ENCODE assay signal across 16 cellular contexts in the genomic region with DNA sequence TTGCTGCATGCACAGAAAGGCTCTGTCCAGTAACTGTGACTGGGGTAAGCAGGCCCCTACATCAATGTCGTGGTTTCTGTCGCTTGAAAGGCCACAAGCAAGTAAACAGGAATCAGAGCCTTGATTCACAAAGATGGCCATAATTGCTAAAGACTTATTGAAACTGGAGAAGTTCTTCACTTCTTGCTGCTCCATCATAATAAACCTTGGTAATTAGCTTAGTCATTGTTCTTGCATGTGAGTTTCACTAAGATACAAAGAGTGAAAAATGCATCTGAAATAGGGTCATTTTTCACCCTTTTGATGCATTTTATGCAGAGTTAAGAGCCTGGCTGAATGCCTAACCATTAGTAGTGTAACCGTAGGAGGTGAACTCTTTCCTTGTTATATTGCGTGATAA. TPM values are rescaled to one million over a fixed set of nuclear protein-coding genes. Genes with fewer than 3 reads are reported as not detected.
DNase-seq lines count a peak whose midpoint lies in the region; ATAC-seq, FAIRE-seq and TF ChIP-seq lines count a peak whose summit lies in the region.
"Had no signal": no experiment of that assay in that cellular context is flagged by ENCODE, and none has a peak within 500 bp of the region (broad histone marks: within the 10 kb centered on the region; RNA-seq: fewer than 3 reads in every experiment).

No MANE protein-coding gene starts in this region.

- DNase-seq in right atrium auricular region (ENCODE audit: low spot score) (no peak), left cardiac atrium (no peak), endothelial cell of umbilical vein (ENCODE audit: low read depth, low spot score) (no peak), dermis blood vessel endothelial cell (no peak), putamen (ENCODE audit: low spot score) (no peak)
- DNase-seq: activated CD4-positive, CD25-positive, alpha-beta regulatory T cell; activated CD8-positive, alpha-beta memory T cell treated with anti-CD3 and anti-CD28 coated beads, Interleukin-2, amount 50 U/mL, for 48 hours; activated naive CD8-positive, alpha-beta T cell treated with anti-CD3 and anti-CD28 coated beads, Interleukin-2, amount 10 ng/mL, durations not matched to agents 7 days and 5 days; NCI-H2227 treated with DMSO at 0.1 percent for 48 hours; PC-3; transverse colon had no signal

- CTCF ChIA-PET in endothelial cell of umbilical vein (lab: Charles Lee) = interaction anchor here (0.6 to 6.1 kb wide), 4 partner anchors 9 to 525 kb away, joined by 3 to 91 read pairs (median 4); no protein-coding TSS in a partner anchor

- no peaks in the 10 kb centered on the region for H3K9me1 ChIP-seq in endothelial cell of umbilical vein (replicated peaks; ENCODE audit: control insufficient read depth, extremely low read depth, insufficient read depth, low read length)

- no peak for TF ChIP-seq POLR2A in endothelial cell of umbilical vein (IDR thresholded peaks at IDR 0.05; ENCODE audit: low read depth, low read length)

- H3K4me2 ChIP-seq in endothelial cell of umbilical vein (ENCODE audit: insufficient read depth, low read length) = peak overlapping the region; percentile 8
- H3K4me2 ChIP-seq in neural cell (ENCODE audit: low read length) = peak overlapping the region; percentile 21

- H3K79me2 ChIP-seq in endothelial cell of umbilical vein (ENCODE audit: control insufficient read depth, insufficient read depth, low read length) = peaks cover 21% of the 10 kb centered on the region
- H3K79me2 ChIP-seq in neural cell (replicated peaks; ENCODE audit: insufficient read depth, low read length) = peaks cover 19% of the 10 kb centered on the region

- TF ChIP-seq EP300 in neural cell (conservative IDR thresholded peaks at IDR 0.05; ENCODE audit: poor library complexity, severe bottlenecking) = no peak

- H3K9ac ChIP-seq in endothelial cell of umbilical vein (replicated peaks; ENCODE audit: extremely low read depth, insufficient read depth, low read length) = no peak overlapping the region
- H3K9ac ChIP-seq in neural cell (ENCODE audit: low read length) = no peak overlapping the region

- H3K9me2 ChIP-seq in neural cell (ENCODE audit: insufficient read depth, low read length) = no peaks in the 10 kb centered on the region

- H3K27ac ChIP-seq in right atrium auricular region = peak overlapping the region; percentile 95 to 96
- H3K27ac ChIP-seq in endothelial cell of umbilical vein (ENCODE audit: insufficient read depth, low read depth, low read length) = no peak overlapping the region
- H3K27ac ChIP-seq in neural cell (ENCODE audit: low read length) = no peak overlapping the region

- dilution Hi-C loops in endothelial cell of umbilical vein (cut with MboI; ENCODE audit: extremely low pct_ligation_motif_present, low sequenced_read_pairs) = no loop called here

- no peak for ATAC-seq in left cardiac atrium
- no peak for ATAC-seq in GM19023 (IDR thresholded peaks at IDR 0.05; ENCODE audit: unreplicated experiment)
- no peak for ATAC-seq in HG03175 (IDR thresholded peaks at IDR 0.05; ENCODE audit: unreplicated experiment)
- ATAC-seq: gastroesophageal sphincter, left lobe of liver, PC-3 had no signal

- H3K27me3 ChIP-seq in right atrium auricular region (no peaks in the 10 kb centered on the region), endothelial cell of umbilical vein (ENCODE audit: control insufficient read depth in 2 of 2, insufficient read depth in 2 of 2, low read length in 2 of 2) (no peaks in the 10 kb centered on the region), neural cell (ENCODE audit: insufficient read depth, low read depth, low read length) (peaks cover 6% of the 10 kb centered on the region)
- H3K27me3 ChIP-seq: gastroesophageal sphincter had no signal

- TF ChIP-seq CTCF in right atrium auricular region (IDR thresholded peaks at IDR 0.05) (no peak), endothelial cell of umbilical vein (IDR thresholded peaks at IDR 0.05; ENCODE audit: extremely low read depth in 1 of 2, insufficient read depth in 1 of 2, low read depth in 1 of 2, low read length in 2 of 2) (no peak), neural cell (IDR thresholded peaks at IDR 0.05; ENCODE audit: poor library complexity, severe bottlenecking) (no peak)

- H4K20me1 ChIP-seq in endothelial cell of umbilical vein (replicated peaks; ENCODE audit: control insufficient read depth, extremely low read depth, insufficient read depth, low read length) = no peaks in the 10 kb centered on the region
- H4K20me1 ChIP-seq in neural cell (ENCODE audit: insufficient read depth) = peaks cover 15% of the 10 kb centered on the region

- no peak for TF ChIP-seq RAD21 in neural cell (conservative IDR thresholded peaks at IDR 0.05)

- H3F3A ChIP-seq in neural cell (ENCODE audit: insufficient read depth, low read length, poor library complexity, severe bottlenecking) = peaks cover 3% of the 10 kb centered on the region

- POLR2A ChIA-PET in endothelial cell of umbilical vein (lab: Charles Lee) = no interaction called here

- intact Hi-C loops in left cardiac atrium (cut with DNase I) = no loop called here
- intact Hi-C loops in endothelial cell of umbilical vein (cut with micrococcal nuclease) = no loop called here

- no peak for FAIRE-seq in endothelial cell of umbilical vein (lab: Jason Lieb, UNC)

- no peaks in the 10 kb centered on the region for H3K9me3 ChIP-seq in right atrium auricular region
- no peaks in the 10 kb centered on the region for H3K9me3 ChIP-seq in endothelial cell of umbilical vein (replicated peaks; ENCODE audit: control insufficient read depth, insufficient read depth, low read length)
- H3K9me3 ChIP-seq in neural cell (ENCODE audit: low read length) = no peaks in the 10 kb centered on the region
- H3K9me3 ChIP-seq: gastroesophageal sphincter, transverse colon had no signal

- H3K4me3 ChIP-seq in right atrium auricular region = peak overlapping the region in 1 of 2 donors; percentile 16
- H3K4me3 ChIP-seq in endothelial cell of umbilical vein (replicated peaks in 1 of 3; ENCODE audit: insufficient read depth in 1 of 3, low read depth in 1 of 3, low read length in 3 of 3) = no peak overlapping the region
- peak overlapping the region; percentile 81 for H3K4me3 ChIP-seq in neural cell (ENCODE audit: low read length)

- H2AFZ ChIP-seq in endothelial cell of umbilical vein (ENCODE audit: low read depth, low read length) (no peak overlapping the region), neural cell (ENCODE audit: low read depth, low read length) (no peak overlapping the region)

- H3K4me1 ChIP-seq in right atrium auricular region (peaks cover 0 to 68% of the 10 kb centered on the region in 2 donors), endothelial cell of umbilical vein (ENCODE audit: control insufficient read depth, extremely low read depth, insufficient read depth, low read length) (peaks cover 19% of the 10 kb centered on the region)

- H3K36me3 ChIP-seq in right atrium auricular region (no peaks in the 10 kb centered on the region), endothelial cell of umbilical vein (ENCODE audit: control insufficient read depth in 2 of 2, extremely low read depth in 1 of 2, insufficient read depth in 2 of 2, low read length in 2 of 2) (no peaks in the 10 kb centered on the region), neural cell (ENCODE audit: insufficient read depth, low read length) (no peaks in the 10 kb centered on the region)
- H3K36me3 ChIP-seq: gastroesophageal sphincter, transverse colon had no signal

- BruUV-seq in endothelial cell of umbilical vein (replicated peaks; lab: Mats Ljungman, UMichigan) = no TSS peak

TF ChIP-seq in endothelial cell of umbilical vein, 7 proteins besides CTCF, POLR2A, EP300 and RAD21 (continues in another document):
- no peak for TF ChIP-seq JUN (IDR thresholded peaks at IDR 0.05; ENCODE audit: borderline replicate concordance, insufficient read depth, insufficient read length, low read depth)
- TF ChIP-seq, protein P1, sequence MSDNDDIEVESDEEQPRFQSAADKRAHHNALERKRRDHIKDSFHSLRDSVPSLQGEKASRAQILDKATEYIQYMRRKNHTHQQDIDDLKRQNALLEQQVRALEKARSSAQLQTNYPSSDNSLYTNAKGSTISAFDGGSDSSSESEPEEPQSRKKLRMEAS (IDR thresholded peaks at IDR 0.05; ENCODE audit: insufficient read depth, insufficient read length) = no peak
- no peak for TF ChIP-seq MYC (IDR thresholded peaks at IDR 0.05; ENCODE audit: low read depth, low read length)
- no peak for TF ChIP-seq FOS (IDR thresholded peaks at IDR 0.05; ENCODE audit: borderline replicate concordance, insufficient read depth, low read length)
- no peak for TF ChIP-seq EZH2 (IDR thresholded peaks at IDR 0.05; ENCODE audit: borderline replicate concordance, low read depth, low read length, severe bottlenecking)
- no peak for TF ChIP-seq GATA2 (IDR thresholded peaks at IDR 0.05; ENCODE audit: insufficient read depth, insufficient read length, low read depth, low read length)

TF ChIP-seq in neural cell, 6 proteins besides CTCF, POLR2A, EP300 and RAD21 (continues in another document):
- TF ChIP-seq SMC3 (conservative IDR thresholded peaks at IDR 0.05; ENCODE audit: poor library complexity) = no peak
- TF ChIP-seq EZH2 (IDR thresholded peaks at IDR 0.05; ENCODE audit: borderline replicate concordance, insufficient read depth, low read length, poor library complexity, severe bottlenecking) = no peak

RNA-seq across cellular contexts. Expression of a gene that starts 3.2 kb away (rescaled TPM):
- total RNA-seq in right atrium auricular region (10 to 100 TPM; 12.2 to 14.3 TPM), left cardiac atrium (10 to 100 TPM in 1 of 2 donors, 1 to 10 TPM in 1; 5.1 to 12.5 TPM), endothelial cell of umbilical vein (22.5 and 26.7 TPM in 2 replicates), dermis blood vessel endothelial cell (2.9 and 3.9 TPM in 2 replicates)
- polyA plus RNA-seq in endothelial cell of umbilical vein (16.3 and 16.4 TPM in 2 replicates), neural cell (108 TPM in 2 replicates)
- polyA plus RNA-seq in endothelial cell of umbilical vein (2011; cell fraction: cytosol; rRNA removed) = 5.5 and 7.0 TPM in 2 replicates
- 60.7 and 69.8 TPM in 2 replicates for polyA plus RNA-seq in endothelial cell of umbilical vein (2011; cell fraction: nucleus; rRNA removed)
- 9.2 and 13.4 TPM in 2 replicates for polyA plus RNA-seq in endothelial cell of umbilical vein (2012)
- polyA minus RNA-seq in endothelial cell of umbilical vein (52.1 and 54.8 TPM in 2 replicates), neural cell (294 and 336 TPM in 2 replicates)
- 21.8 TPM for polyA minus RNA-seq in endothelial cell of umbilical vein (2011; cell fraction: cytosol; rRNA and poly(A)+ RNA removed)
- 52.4 and 55.5 TPM in 2 replicates for polyA minus RNA-seq in endothelial cell of umbilical vein (2011; cell fraction: nucleus; rRNA and poly(A)+ RNA removed)
- total RNA-seq: activated naive CD8-positive, alpha-beta T cell treated with anti-CD3 and anti-CD28 coated beads, Interleukin-2, amount 10 ng/mL, durations not matched to agents 7 days and 5 days had no signal

Comparison
In these comparisons a context has a peak if more than half of its experiments do, and no peak if none do; other contexts are left out.
1. H3K27ac ChIP-seq: peak in right atrium auricular region (2 of 2); none in endothelial cell of umbilical vein (single experiment) and neural cell (single experiment).